Comparison of ENCODE assay signal across 9 cellular contexts in the genomic region with DNA sequence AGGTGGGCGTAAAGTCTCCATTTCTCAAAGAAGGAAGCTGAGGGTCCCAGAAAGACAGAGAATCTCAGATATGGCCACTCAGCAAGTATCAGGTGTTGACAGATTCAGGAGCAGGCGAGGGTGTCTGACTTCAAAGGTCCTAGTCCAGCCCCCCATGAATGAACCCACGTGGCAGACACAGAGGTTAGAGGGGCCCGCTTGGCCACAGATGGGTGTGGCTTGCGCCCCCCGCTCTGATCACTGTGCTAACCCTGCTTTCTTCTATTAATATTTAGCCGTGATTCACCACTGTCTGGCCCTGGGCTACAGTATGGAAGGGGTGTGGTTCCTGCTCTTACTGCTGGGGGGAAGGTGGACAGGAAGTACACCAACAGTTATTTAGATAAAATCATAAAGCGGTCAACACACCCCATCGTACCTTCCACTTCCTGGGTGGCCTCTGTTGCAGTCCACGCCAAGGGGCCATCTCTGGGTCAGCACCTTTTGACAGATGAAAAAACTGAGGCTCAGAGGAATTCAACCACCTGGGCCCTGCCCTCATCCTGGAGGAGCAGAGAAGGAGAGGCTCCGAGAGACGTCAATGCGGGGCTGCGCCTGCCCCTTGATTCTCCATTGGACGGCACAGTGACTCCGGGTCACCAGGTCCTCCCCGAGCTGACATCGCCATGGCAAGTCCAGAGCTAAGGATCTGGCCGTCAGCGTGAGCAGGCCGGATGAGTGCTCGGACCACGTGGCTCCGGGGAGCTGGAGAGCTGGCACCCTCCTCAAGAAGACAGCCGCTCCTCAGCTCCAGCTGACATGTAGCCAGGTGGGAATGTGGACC.
DNase-seq lines count a peak whose midpoint lies in the region; ATAC-seq and TF ChIP-seq lines count a peak whose summit lies in the region.
"Had no signal": no experiment of that assay in that cellular context is flagged by ENCODE, and none has a peak within 500 bp of the region (broad histone marks: within the 10 kb centered on the region; RNA-seq: fewer than 3 reads in every experiment).

No MANE protein-coding gene starts in this region.

- H3K56ac ChIP-seq in H9 (ENCODE audit: insufficient read length, low read depth, low read length), result no peak overlapping the region

- TF ChIP-seq POLR2A in right lobe of liver (IDR thresholded peaks at IDR 0.05), result no peak

- no peak overlapping the region for H4K8ac ChIP-seq in H9 (replicated peaks; ENCODE audit: insufficient read length, low read depth, low read length)

- H2BK5ac ChIP-seq in H9 (ENCODE audit: insufficient read length, low read length), result no peak overlapping the region

- H3K23ac ChIP-seq in H9 (ENCODE audit: insufficient read length, low read depth, low read length), result no peak overlapping the region

- H3K18ac ChIP-seq in H9 (ENCODE audit: insufficient read length, low read depth, low read length), result peak overlapping the region; percentile 24

- H3K4me1 ChIP-seq in H9 (ENCODE audit: insufficient read depth, low read length) (no peaks in the 10 kb centered on the region), right lobe of liver (peaks cover 0 to 3% (median 0%) of the 10 kb centered on the region in 4 donors)

- no peak overlapping the region for H2AFZ ChIP-seq in H9 (ENCODE audit: low read length)

- no peak overlapping the region for H3K14ac ChIP-seq in H9 (ENCODE audit: insufficient read depth, low read length)

- H3K36me3 ChIP-seq in right lobe of liver, result no peaks in the 10 kb centered on the region

- no CpG with 5 or more reads among the region's 25 CpGs for WGBS in H9 (ENCODE audit: extremely low coverage, insufficient read length, low lambda C conversion rate)
- 4% methylated on average over 8 of the region's 25 CpGs for WGBS in right lobe of liver (ENCODE audit: insufficient coverage, low coverage, low lambda C conversion rate, missing lambda C conversion rate)

- H3K27me3 Mint-ChIP-seq in H9 (ENCODE audit: low read depth) (no peaks in the 10 kb centered on the region), T-helper 17 cell (no peaks in the 10 kb centered on the region)
- H3K27me3 Mint-ChIP-seq: stimulated activated naive CD8-positive, alpha-beta T cell treated with anti-CD3 and anti-CD28 coated beads, Interleukin-15, Interleukin-2, amounts not matched to agents 100 ng/mL and 50 ng/mL, for 24 hours had no signal

- H3K9me3 ChIP-seq in H9 (ENCODE audit: control insufficient read depth, low read depth, low read length), result no peaks in the 10 kb centered on the region
- no peaks in the 10 kb centered on the region for H3K9me3 ChIP-seq in T-helper 17 cell (ENCODE audit: control insufficient read depth, low read length, poor library complexity, severe bottlenecking)
- no peaks in the 10 kb centered on the region for H3K9me3 ChIP-seq in right lobe of liver

- H2BK120ac ChIP-seq in H9 (ENCODE audit: low read depth, low read length, poor library complexity, severe bottlenecking), result no peak overlapping the region

- H3K27ac Mint-ChIP-seq in H9, result no peak overlapping the region
- H3K27ac Mint-ChIP-seq in T-helper 17 cell, result peak overlapping the region; percentile 94
- H3K27ac Mint-ChIP-seq: stimulated activated naive CD8-positive, alpha-beta T cell treated with anti-CD3 and anti-CD28 coated beads, Interleukin-15, Interleukin-2, amounts not matched to agents 100 ng/mL and 50 ng/mL, for 24 hours had no signal

- H3K79me2 ChIP-seq in H9 (ENCODE audit: insufficient read depth, low read length), result no peaks in the 10 kb centered on the region

- H4K20me1 ChIP-seq in H9 (ENCODE audit: control insufficient read depth, insufficient read depth, insufficient read length), result no peaks in the 10 kb centered on the region

- H3K4me3 ChIP-seq in right lobe of liver, result no peak overlapping the region

- no peaks in the 10 kb centered on the region; a peak in 2 of 5 replicates for H3K9me3 Mint-ChIP-seq in H9
- H3K9me3 Mint-ChIP-seq: stimulated activated naive CD8-positive, alpha-beta T cell treated with anti-CD3 and anti-CD28 coated beads, Interleukin-15, Interleukin-2, amounts not matched to agents 100 ng/mL and 50 ng/mL, for 24 hours had no signal

- H3T11ph ChIP-seq in H9 (ENCODE audit: low read length), result no peak overlapping the region

- no peak overlapping the region for H2BK20ac ChIP-seq in H9 (ENCODE audit: low read depth, low read length, poor library complexity, severe bottlenecking)

- H2BK15ac ChIP-seq in H9 (ENCODE audit: low read depth, low read length), result no peak overlapping the region

- no peak overlapping the region for H2BK12ac ChIP-seq in H9 (ENCODE audit: insufficient read length, low read depth, low read length)

- H3K23me2 ChIP-seq in H9 (ENCODE audit: insufficient read length, low read depth, low read length, poor library complexity, severe bottlenecking), result no peaks in the 10 kb centered on the region

- TF ChIP-seq CTCF in H9 (conservative IDR thresholded peaks at IDR 0.05) (no peak), right lobe of liver (IDR thresholded peaks at IDR 0.05) (no peak)

- no peak overlapping the region for H4K91ac ChIP-seq in H9 (ENCODE audit: insufficient read length, low read depth, low read length)

- no peak overlapping the region for H3K9ac ChIP-seq in H9 (ENCODE audit: extremely low read depth, insufficient read length, low read length)

- no peaks in the 10 kb centered on the region for H3K79me1 ChIP-seq in H9 (ENCODE audit: insufficient read depth, low read depth, low read length, poor library complexity, severe bottlenecking)

- intact Hi-C loops in right lobe of liver (cut with DNase I), result no loop called here

- no peak overlapping the region for H3K4ac ChIP-seq in H9 (ENCODE audit: low read depth, low read length)

- H3K4me3 Mint-ChIP-seq in H9 (no peak overlapping the region; a peak in 1 of 5 replicates), T-helper 17 cell (peak overlapping the region; percentile 84)

- ATAC-seq in T-helper 17 cell (peak; percentile 7), right lobe of liver (no peak), HG03108 (IDR thresholded peaks at IDR 0.05; ENCODE audit: unreplicated experiment) (no peak)

- H3K36me3 Mint-ChIP-seq in H9 (ENCODE audit: insufficient read depth in 1 of 3, low read depth in 3 of 3) (no peaks in the 10 kb centered on the region), T-helper 17 cell (ENCODE audit: low read depth) (no peaks in the 10 kb centered on the region)

- no peaks in the 10 kb centered on the region for H3K27me3 ChIP-seq in H9 (ENCODE audit: insufficient read depth, low read length)
- H3K27me3 ChIP-seq in right lobe of liver, result no peaks in the 10 kb centered on the region

- DNase-seq in AG20443 (ENCODE audit: low spot score) (peak; percentile 48), H9 (no peak), T-helper 17 cell (no peak), right lobe of liver (peak in 2 of 3 donors; percentile 20 to 49), cerebellar nuclear complex (lab: John Stamatoyannopoulos, UW) (no peak), anterior cingulate cortex (lab: John Stamatoyannopoulos, UW) (no peak), AML-193 (lab: John Stamatoyannopoulos, UW) (no peak)

- H3K4me1 Mint-ChIP-seq in H9 (peaks cover 0 to 16% of the 10 kb centered on the region in 2 experiments; a peak in 1 of 4 replicates), T-helper 17 cell (peaks cover 19% of the 10 kb centered on the region)

- H3K27ac ChIP-seq in H9 (ENCODE audit: insufficient read length, low read depth, low read length) (no peak overlapping the region), right lobe of liver (no peak overlapping the region)

- H3K4me2 ChIP-seq in H9 (ENCODE audit: insufficient read depth, insufficient read length, low read length), result no peak overlapping the region

- no peak overlapping the region for H2AK5ac ChIP-seq in H9 (ENCODE audit: insufficient read length, low read length)

- no peak overlapping the region for H4K5ac ChIP-seq in H9 (ENCODE audit: insufficient read length, low read depth, low read length)

Comparison
In these comparisons a context has a peak if more than half of its experiments do, and no peak if none do; other contexts are left out.
1. DNase-seq: peak in AG20443 (single experiment) and right lobe of liver (2 of 3); none in H9 (single experiment), T-helper 17 cell (0 of 3), cerebellar nuclear complex (0 of 2), anterior cingulate cortex (0 of 58) and AML-193 (0 of 2).